8 cellular contexts compared by ENCODE assay signal in the genomic region with DNA sequence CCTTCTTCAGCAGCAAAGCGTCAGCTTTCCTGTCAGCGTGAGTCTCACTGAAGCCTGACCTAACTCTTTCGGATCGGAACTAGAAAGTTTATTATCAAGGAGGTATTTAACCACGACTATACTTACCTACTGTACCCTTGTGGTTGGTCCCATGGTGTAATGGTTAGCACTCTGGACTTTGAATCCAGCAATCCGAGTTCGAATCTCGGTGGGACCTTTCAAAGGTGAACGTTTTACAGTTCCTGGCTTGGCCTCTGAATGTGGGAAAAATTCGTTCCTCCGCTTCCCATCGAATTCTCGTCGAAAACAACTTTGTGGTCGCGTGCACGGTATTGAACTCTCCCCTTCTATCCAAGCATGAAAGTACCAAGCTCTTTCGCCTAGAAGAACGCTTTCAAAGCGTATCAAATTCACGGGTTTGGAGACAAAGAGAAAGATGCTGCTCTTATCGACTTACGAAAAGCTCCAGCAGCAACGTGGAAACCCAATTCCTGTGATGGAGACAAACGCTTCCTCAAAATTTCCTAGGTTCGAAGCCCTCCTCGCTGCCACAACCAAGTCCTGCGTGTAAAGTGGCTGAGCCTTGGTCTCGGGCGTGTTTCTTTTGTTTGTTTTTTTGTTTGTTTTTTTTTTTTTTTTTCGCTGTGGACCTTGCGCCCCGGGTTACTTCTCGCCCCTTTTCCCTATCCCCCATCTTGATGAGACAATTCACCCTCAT.
A peak's percentile ranks its signal among the peaks of the same experiment; 100 is the strongest.
DNase-seq lines count a peak whose midpoint lies in the region; ATAC-seq lines count a peak whose summit lies in the region.

No MANE protein-coding gene starts in this region.

- intact Hi-C loops in left cardiac atrium (cut with DNase I) = no loop called here

- ATAC-seq in left cardiac atrium (peak; percentile 49 to 74), HG03025 (IDR thresholded peaks at IDR 0.05; ENCODE audit: low FRiP score, unreplicated experiment) (no peak)

- DNase-seq in Daoy (ENCODE audit: low read depth) = peak; percentile 98
- DNase-seq in H4 (ENCODE audit: low spot score) = peak; percentile 94
- peak; percentile 89 to 96 for DNase-seq in NCI-H2081 (lab: John Stamatoyannopoulos, UW)
- peak; percentile 70 to 73 for DNase-seq in activated T-cell treated with anti-CD3 and anti-CD28 coated beads, Interleukin-2, amount 50 U/mL, for 48 hours
- no peak for DNase-seq in left cardiac atrium
- peak; percentile 38 to 60 for DNase-seq in stimulated activated CD4-positive, alpha-beta T cell treated with anti-CD3 and anti-CD28 coated beads, Interleukin-12 subunit alpha, Interleukin-12 subunit beta, amount 100 ng/mL, for 24 hours (ENCODE audit: low read depth in 2 of 2)
- no peak for DNase-seq in NCI-H2029 (lab: John Stamatoyannopoulos, UW)

Comparison
In these comparisons a context has a peak if more than half of its experiments do, and no peak if none do; other contexts are left out.
1. DNase-seq: peak in Daoy (single experiment), H4 (single experiment), NCI-H2081 (2 of 2), activated T-cell treated with anti-CD3 and anti-CD28 coated beads, Interleukin-2, amount 50 U/mL, for 48 hours (2 of 2) and stimulated activated CD4-positive, alpha-beta T cell treated with anti-CD3 and anti-CD28 coated beads, Interleukin-12 subunit alpha, Interleukin-12 subunit beta, amount 100 ng/mL, for 24 hours (2 of 2); none in left cardiac atrium (single experiment) and NCI-H2029 (single experiment).